In genomic region chr7:15556706-15557105, GRCh38 we compare ENCODE assay signal across 27 cellular contexts. TPM values are rescaled to one million over a fixed set of nuclear protein-coding genes. Genes with fewer than 3 reads are reported as not detected.
DNase-seq lines count a peak whose midpoint lies in the region; ATAC-seq, FAIRE-seq and TF ChIP-seq lines count a peak whose summit lies in the region.
"Had no signal": no experiment of that assay in that cellular context is flagged by ENCODE, and none has a peak within 500 bp of the region (broad histone marks: within the 10 kb centered on the region; RNA-seq: fewer than 3 reads in every experiment).

No MANE protein-coding gene starts in this region.

- FAIRE-seq in A549 (lab: Jason Lieb, UNC) (no peak), GM12878 (lab: Jason Lieb, UNC) (no peak), pancreas (lab: Jason Lieb, UNC) (no peak)
- FAIRE-seq: G401.6 had no signal

- H4K20me1 ChIP-seq in GM23248 (ENCODE audit: insufficient read depth) (no peaks in the 10 kb centered on the region), GM12878 (ENCODE audit: control insufficient read depth, insufficient read depth) (no peaks in the 10 kb centered on the region)

- RAD21 ChIA-PET in GM12878 (lab: Charles Lee; ENCODE audit: unreplicated experiment): interaction anchor here (0.7 to 1.0 kb wide), 2 partner anchors 24 to 230 kb away, joined by 3 to 4 read pairs; no protein-coding TSS in a partner anchor

- no peaks in the 10 kb centered on the region for H3K9me2 ChIP-seq in GM23248 (ENCODE audit: insufficient read depth)

- no peak for TF ChIP-seq RAD21 in A549 (conservative IDR thresholded peaks at IDR 0.05 in 1 of 2, IDR thresholded peaks at IDR 0.05 in 1 of 2)
- no peak for TF ChIP-seq RAD21 in GM12878 (IDR thresholded peaks at IDR 0.05; ENCODE audit: insufficient read depth, low read depth, low read length)

- H3K9me3 ChIP-seq in A549 (no peaks in the 10 kb centered on the region), GM23248 (ENCODE audit: low read depth) (no peaks in the 10 kb centered on the region), GM12878 (replicated peaks; ENCODE audit: control insufficient read depth, insufficient read depth, low read length) (no peaks in the 10 kb centered on the region), right lobe of liver (no peaks in the 10 kb centered on the region), pancreas (no peaks in the 10 kb centered on the region)
- H3K9me3 ChIP-seq: mucosa of descending colon, prostate gland, thyroid gland had no signal

- CTCF ChIA-PET in A549 (lab: Yijun Ruan, JAX): no interaction called here
- CTCF ChIA-PET in GM12878 (lab: Yijun Ruan, JAX): interaction anchor here (1.0 kb wide), 1 partner anchor 167 kb away, joined by 4 read pairs; no protein-coding TSS in a partner anchor
- CTCF ChIA-PET in GM10248 (lab: Yijun Ruan, JAX): no interaction called here

- SMC1A ChIA-PET in GM12878 (lab: Charles Lee; ENCODE audit: uncharacterized antibody, unreplicated experiment): interaction anchor here (0.7 to 1.0 kb wide), 2 partner anchors 74 to 116 kb away, joined by 3 read pairs; no protein-coding TSS in a partner anchor

- peak overlapping the region; percentile 79 to 80 for H3K27ac ChIP-seq in A549
- H3K27ac ChIP-seq in GM23248: no peak overlapping the region
- no peak overlapping the region for H3K27ac ChIP-seq in GM12878 (ENCODE audit: control insufficient read depth, insufficient read depth)
- peak overlapping the region; percentile 30 to 75 (median 65) for H3K27ac ChIP-seq in right lobe of liver
- no peak overlapping the region for H3K27ac ChIP-seq in pancreas
- H3K27ac ChIP-seq: prostate gland had no signal

- H3K27me3 ChIP-seq in GM23248 (replicated peaks; ENCODE audit: insufficient read depth) (no peaks in the 10 kb centered on the region), GM12878 (replicated peaks in 1 of 2; ENCODE audit: control insufficient read depth in 2 of 2, insufficient read depth in 2 of 2, low read length in 1 of 2) (no peaks in the 10 kb centered on the region), right lobe of liver (no peaks in the 10 kb centered on the region), pancreas (peaks cover 0 to 4% (median 0%) of the 10 kb centered on the region in 4 donors)
- H3K27me3 ChIP-seq: thyroid gland had no signal

- POLR2A ChIA-PET in A549 (lab: Yijun Ruan, JAX): no interaction called here
- POLR2A ChIA-PET in GM12878 (lab: Charles Lee): interaction anchor here (0.7 kb wide), 1 partner anchor 34 kb away, joined by 5 read pairs; no protein-coding TSS in a partner anchor
- POLR2A ChIA-PET in GM10248 (lab: Yijun Ruan, JAX): no interaction called here

- TF ChIP-seq CTCF in A549 (IDR thresholded peaks at IDR 0.05): no peak
- TF ChIP-seq CTCF in GM12878 (IDR thresholded peaks at IDR 0.05 in 2 of 3, conservative IDR thresholded peaks at IDR 0.05 in 1 of 3; ENCODE audit: control insufficient read depth in 2 of 3, extremely low read depth in 1 of 3, insufficient read depth in 1 of 3, low read depth in 3 of 3, low read length in 3 of 3): no peak
- TF ChIP-seq CTCF in right lobe of liver (IDR thresholded peaks at IDR 0.05): no peak
- TF ChIP-seq CTCF in pancreas (IDR thresholded peaks at IDR 0.05): no peak
- no peak for TF ChIP-seq CTCF in GM10248 (IDR thresholded peaks at IDR 0.05; ENCODE audit: control extremely low read depth, extremely low read depth, low read depth, missing control alignments)

- BruUV-seq in GM12878 (replicated peaks; lab: Mats Ljungman, UMichigan): no TSS peak

- no peaks in the 10 kb centered on the region for H3K79me2 ChIP-seq in GM23248 (ENCODE audit: insufficient read depth)
- H3K79me2 ChIP-seq in GM12878 (ENCODE audit: control insufficient read depth, insufficient read depth, low read length): no peaks in the 10 kb centered on the region

- intact Hi-C loops in GM12878 (cut with micrococcal nuclease; ENCODE audit: unreplicated experiment): loop anchor here (5.0 kb wide), 1 partner anchor 96 kb away; no protein-coding TSS in a partner anchor
- intact Hi-C loops in right lobe of liver (cut with DNase I): no loop called here
- intact Hi-C loops in pancreas (cut with DNase I): no loop called here

- H3K4me1 ChIP-seq in A549 (peaks cover 36% of the 10 kb centered on the region), GM23248 (ENCODE audit: insufficient read depth) (peaks cover 8% of the 10 kb centered on the region), GM12878 (ENCODE audit: control insufficient read depth, insufficient read depth, low read length) (no peaks in the 10 kb centered on the region), right lobe of liver (peaks cover 0 to 9% (median 0%) of the 10 kb centered on the region in 4 donors), pancreas (no peaks in the 10 kb centered on the region)
- H3K4me1 ChIP-seq: prostate gland, thyroid gland had no signal

- H3K4me3 ChIP-seq in A549 (peak overlapping the region; percentile 34; the same call in 2 of the 3 replicates), GM23248 (no peak overlapping the region), GM12878 (no peak overlapping the region), right lobe of liver (peak overlapping the region; percentile 8 to 59 (median 38)), pancreas (no peak overlapping the region)
- H3K4me3 ChIP-seq: mucosa of descending colon, prostate gland, skin epidermis, thyroid gland had no signal

- H3K4me2 ChIP-seq in A549 (peak overlapping the region; percentile 86), GM23248 (ENCODE audit: unreplicated experiment) (peak overlapping the region; percentile 3), GM12878 (ENCODE audit: control insufficient read depth, insufficient read depth) (no peak overlapping the region)

- in situ Hi-C loops in GM23248 (cut with MboI): no loop called here
- in situ Hi-C loops in GM12878 (cut with MboI): no loop called here

- no peak for TF ChIP-seq POLR2A in A549 (IDR thresholded peaks at IDR 0.05; ENCODE audit: low read length)
- TF ChIP-seq POLR2A in GM12878 (IDR thresholded peaks at IDR 0.05; ENCODE audit: low read depth, low read length): no peak
- TF ChIP-seq POLR2A in right lobe of liver (IDR thresholded peaks at IDR 0.05): no peak

- TF ChIP-seq EP300 in A549 (IDR thresholded peaks at IDR 0.05): no peak
- TF ChIP-seq EP300 in GM12878 (IDR thresholded peaks at IDR 0.05; ENCODE audit: borderline replicate concordance in 1 of 2, control insufficient read depth in 1 of 2, low read depth in 2 of 2, low read length in 2 of 2): no peak

- H2AFZ ChIP-seq in GM23248 (peak overlapping the region; percentile 55), GM12878 (ENCODE audit: control insufficient read depth, low read depth, low read length) (no peak overlapping the region)

- ATAC-seq in A549 (peak in 1 of 2 experiments; percentile 43; a peak in 2 of 6 replicates), GM12878 (peak; percentile 14), right lobe of liver (peak; percentile 15 to 41 (median 30)), pancreas (no peak)
- ATAC-seq: effector memory CD8-positive, alpha-beta T cell; HCT116; mucosa of descending colon; Panc1; stimulated activated memory B cell treated with anti-CD40 and anti-IgM and Interleukin-4, amounts not matched to agents 10 μg/mL and 1 μg/mL and 100 μg/mL, for 72 hours; WTC11 had no signal

- no peak overlapping the region for H3K9ac ChIP-seq in GM23248
- H3K9ac ChIP-seq in GM12878 (ENCODE audit: control insufficient read depth, insufficient read depth, low read length): no peak overlapping the region

- no peak for DNase-seq in A549 (ENCODE audit: low read depth in 1 of 2, low spot score in 1 of 2)
- DNase-seq in GM23248: no peak
- no peak for DNase-seq in GM12878 (ENCODE audit: low read depth, low spot score)
- no peak for DNase-seq in right lobe of liver
- no peak for DNase-seq in RKO (ENCODE audit: low spot score)
- DNase-seq in pancreas: no peak
- no peak for DNase-seq in GM10248 (ENCODE audit: extremely low spot score)
- no peak for DNase-seq in NCI-H1105 (lab: John Stamatoyannopoulos, UW)
- DNase-seq: activated CD8-positive, alpha-beta memory T cell treated with anti-CD3 and anti-CD28 coated beads, Interleukin-2, amount 50 U/mL, for 48 hours; activated naive CD8-positive, alpha-beta T cell treated with anti-CD3 and anti-CD28 coated beads for 36 hours; CD4-positive, CD25-positive, alpha-beta regulatory T cell; effector memory CD8-positive, alpha-beta T cell; mucosa of descending colon; NCI-H1436; NCI-H2171; stimulated activated CD4-positive, alpha-beta T cell treated with anti-CD3 and anti-CD28 coated beads, Interleukin-2, amount 100 ng/mL, for 24 hours; thyroid gland had no signal

- WGBS in A549 (ENCODE audit: missing lambda C conversion rate): 14% methylated on average over 4 of the region's 4 CpGs
- WGBS in GM23248 (ENCODE audit: low coverage in 1 of 2, low lambda C conversion rate in 2 of 2, missing lambda C conversion rate in 2 of 2), 2 experiments: 61 to 69% methylated on average over 4 of the region's 4 CpGs
- WGBS in GM12878 (ENCODE audit: insufficient coverage, insufficient replicate concordance, low lambda C conversion rate, missing lambda C conversion rate): 22% methylated on average over 4 of the region's 4 CpGs
- 26% methylated on average over 4 of the region's 4 CpGs for whole genome bisulfite sequencing in right lobe of liver (ENCODE audit: insufficient coverage, low coverage, low lambda C conversion rate, missing lambda C conversion rate)
- 40 to 51% methylated on average over 4 of the region's 4 CpGs for WGBS in pancreas, 2 donors

- H3K36me3 ChIP-seq in GM23248 (ENCODE audit: low read depth) (no peaks in the 10 kb centered on the region), GM12878 (ENCODE audit: control insufficient read depth in 2 of 2, insufficient read depth in 2 of 2, low read length in 1 of 2) (no peaks in the 10 kb centered on the region), right lobe of liver (no peaks in the 10 kb centered on the region), pancreas (no peaks in the 10 kb centered on the region)
- H3K36me3 ChIP-seq: prostate gland, thyroid gland had no signal

- H3F3A ChIP-seq in GM23248 (ENCODE audit: insufficient read depth): no peaks in the 10 kb centered on the region

RNA-seq across cellular contexts. Expression of gene AGMO, which starts 5.1 kb away (rescaled TPM):
- polyA plus RNA-seq in A549 (2011; rRNA removed): 7.9 TPM in 2 replicates
- polyA plus RNA-seq in A549 (2012; cell fraction: cytosol; rRNA removed): 1.0 and 1.3 TPM in 2 replicates
- 0.83 and 1.0 TPM in 2 replicates for polyA plus RNA-seq in A549 (2012; cell fraction: nucleus; rRNA removed)
- 1.9 to 3.2 TPM (median 2.6 TPM) in 3 replicates for polyA plus RNA-seq in A549 (2017; fragmentation: RNase III; extraction: RNeasy Plus Mini Kit Qiagen cat#74134 plus additional on column Dnase treatment)
- 7.5 and 10.1 TPM in 2 replicates for polyA minus RNA-seq in A549 (2011; rRNA and poly(A)+ RNA removed)
- total RNA-seq in GM23248 (2014; rRNA removed; shearing (Covaris generic)): not detected in 2 replicates
- polyA plus RNA-seq in GM23248 (2016; fragmentation: Nextera tagmentation; extraction: Ambion mirVana): not detected in 2 replicates
- total RNA-seq in GM12878 (2013; cell fraction: nucleolus; rRNA removed): not detected in 2 replicates
- total RNA-seq in GM12878 (2014; rRNA removed): not detected in 2 replicates
- total RNA-seq in GM12878 (2014; rRNA removed; fragmentation: Illumina TruSeq; extraction: Trizol): not detected in 2 replicates
- not detected in 2 replicates for total RNA-seq in GM12878 (2021)
- not detected for polyA plus RNA-seq in GM12878 (2011; ENCODE audit: low read depth)
- polyA plus RNA-seq in GM12878 (2011; rRNA removed): 0.11 and 0.17 TPM in 2 replicates
- polyA plus RNA-seq in GM12878 (2011; cell fraction: cytosol; rRNA removed): 0.02 and 0.04 TPM in 2 replicates
- 0.19 TPM in 1 of 2 replicates, not detected in the other for polyA plus RNA-seq in GM12878 (2011; cell fraction: nucleus; rRNA removed)
- not detected in 2 replicates for polyA plus RNA-seq in GM12878 (2012)
- polyA plus RNA-seq in GM12878 (2014; fragmentation: Illumina TruSeq; extraction: Trizol): not detected in 2 replicates
- polyA plus RNA-seq in GM12878 (2014; fragmentation: Nextera tagmentation; extraction: Ambion mirVana): under 1 TPM in 1 of 2 experiments, not detected in 1; 0.29 TPM
- polyA plus RNA-seq in GM12878 (2014; rRNA removed): not detected in 2 replicates
- polyA plus RNA-seq in GM12878 (2016; fragmentation: Nextera tagmentation; extraction: Ambion mirVana): not detected
- polyA minus RNA-seq in GM12878 (2011; rRNA and poly(A)+ RNA removed): 0.95 TPM in 1 of 2 replicates, not detected in the other
- polyA minus RNA-seq in GM12878 (2011; cell fraction: cytosol; rRNA and poly(A)+ RNA removed): not detected in 2 replicates
- 1.2 and 1.3 TPM in 2 replicates for polyA minus RNA-seq in GM12878 (2011; cell fraction: nucleus; rRNA and poly(A)+ RNA removed)
- total RNA-seq in right lobe of liver: 10 to 100 TPM; 20.8 to 58.9 (median 33.7) TPM
- under 1 TPM in 3 of 6 donors, not detected in 3; 0.09 to 0.25 (median 0.12) TPM for total RNA-seq in pancreas
- polyA plus RNA-seq in pancreas: under 1 TPM; 0.19 TPM
- total RNA-seq: activated naive CD8-positive, alpha-beta T cell treated with anti-CD3 and anti-CD28 coated beads for 36 hours; activated T-helper 2 cell treated with anti-CD3 and anti-CD28 coated beads, Interferon-gamma antibody, Interleukin-2, Interleukin-4, amounts not matched to agents 10 μg/mL and 5 μg/mL and 100 μg/mL, durations not matched to agents 14 hours and 24 hours and 36 hours; CD4-positive, CD25-positive, alpha-beta regulatory T cell; fibroblast of lung; MCF 10A had no signal
- polyA plus RNA-seq: CD4-positive, CD25-positive, alpha-beta regulatory T cell had no signal

Comparison
In these comparisons a context has a peak if more than half of its experiments do, and no peak if none do; other contexts are left out.
1. ATAC-seq: peak in GM12878 (single experiment) and right lobe of liver (4 of 4); none in pancreas (0 of 4).
2. H3K27ac ChIP-seq: peak in A549 (2 of 2) and right lobe of liver (3 of 3); none in GM23248 (single experiment), GM12878 (single experiment) and pancreas (0 of 4).
3. H3K4me3 ChIP-seq: peak in A549 (single experiment) and right lobe of liver (3 of 3); none in GM23248 (single experiment), GM12878 (single experiment) and pancreas (0 of 4).
4. RNA of gene AGMO, which starts 5.1 kb away (total RNA-seq): 20.8 to 58.9 TPM in right lobe of liver; 0.09 to 0.25 TPM in pancreas, not detected in GM23248 and not detected in GM12878; every median in the first group is over 10 times any median in the second.